ENCODE assay signal across 8 cellular contexts in the genomic region with DNA sequence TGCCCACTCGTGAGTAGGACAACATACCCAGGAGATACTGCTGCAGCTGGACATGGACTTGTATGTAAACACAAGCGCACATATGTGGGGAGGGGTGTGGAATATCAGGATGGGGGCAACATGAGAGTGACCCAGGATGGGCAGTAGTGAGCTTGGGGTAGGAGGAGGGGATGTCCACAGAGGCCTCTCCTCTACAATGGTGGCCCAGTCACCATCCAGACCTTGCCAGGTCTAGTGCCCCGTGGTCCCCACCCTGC. TPM values are rescaled to one million over a fixed set of nuclear protein-coding genes. Genes with fewer than 3 reads are reported as not detected.
DNase-seq lines count a peak whose midpoint lies in the region; ATAC-seq, FAIRE-seq and TF ChIP-seq lines count a peak whose summit lies in the region.

No MANE protein-coding gene starts in this region.

- intact Hi-C loops in HepG2 (cut with micrococcal nuclease; ENCODE audit: unreplicated experiment): loop anchor here (5.0 kb wide), 3 partner anchors 79 to 179 kb away; no protein-coding TSS in a partner anchor

- POLR2A ChIA-PET in HepG2 (lab: Yijun Ruan, JAX): interaction anchor here (1.2 to 1.7 kb wide), 3 partner anchors 40 to 63 kb away, joined by 4 to 8 read pairs (median 4); a partner anchor contains a TSS

- peaks cover 5% of the 10 kb centered on the region for H3K36me3 Mint-ChIP-seq in T-helper 2 cell treated with Interferon-gamma antibody and Interleukin-4, amounts not matched to agents 5 μg/mL and 100 μg/mL, for 36 hours (ENCODE audit: low read depth)
- peaks cover 10% of the 10 kb centered on the region for H3K36me3 Mint-ChIP-seq in astrocyte (ENCODE audit: low read depth, unreplicated experiment)

- no TSS peak for BruUV-seq in HepG2 (replicated peaks; lab: Mats Ljungman, UMichigan)

- DNase-seq in T-helper 2 cell treated with Interferon-gamma antibody and Interleukin-4, amounts not matched to agents 5 μg/mL and 100 μg/mL, for 36 hours (ENCODE audit: low spot score): no peak
- DNase-seq in T-helper 2 cell (no peak), astrocyte (ENCODE audit: low read depth) (no peak), HepG2 (ENCODE audit: low spot score) (no peak), NCI-H187 (lab: John Stamatoyannopoulos, UW) (no peak), RPMI8226 (no peak)

- H3K27ac Mint-ChIP-seq in T-helper 2 cell treated with Interferon-gamma antibody and Interleukin-4, amounts not matched to agents 5 μg/mL and 100 μg/mL, for 36 hours: no peak overlapping the region
- peak overlapping the region; percentile 66 for H3K27ac Mint-ChIP-seq in astrocyte (ENCODE audit: unreplicated experiment)

- H3K4me1 ChIP-seq in astrocyte (ENCODE audit: insufficient read depth, low read length) (peaks cover 51% of the 10 kb centered on the region), HepG2 (ENCODE audit: insufficient read depth, low read length) (peaks cover 62% of the 10 kb centered on the region)

- TF ChIP-seq CTCF in astrocyte (IDR thresholded peaks at IDR 0.05; ENCODE audit: insufficient read depth, low read depth, low read length) (no peak), HepG2 (CRISPR knock-in tag; IDR thresholded peaks at IDR 0.05) (no peak)

- CTCF ChIA-PET in HepG2 (lab: Yijun Ruan, JAX; ENCODE audit: low intra/inter-chr PET ratio, low total read pairs): no interaction called here

- TF ChIP-seq EP300 in HepG2 (IDR thresholded peaks at IDR 0.05; ENCODE audit: low read depth in 2 of 2, low read length in 2 of 2): no peak
- no peak for TF ChIP-seq EP300 in HepG2 (CRISPR knock-in tag; IDR thresholded peaks at IDR 0.05; ENCODE audit: borderline replicate concordance)

- WGBS in HepG2 (ENCODE audit: low lambda C conversion rate): 38% methylated on average over 2 of the region's 3 CpGs

- FAIRE-seq in astrocyte (lab: Jason Lieb, UNC) (no peak), HepG2 (lab: Jason Lieb, UNC) (no peak)

- H3K27me3 ChIP-seq in astrocyte (ENCODE audit: insufficient read depth, low read length): no peaks in the 10 kb centered on the region
- no peaks in the 10 kb centered on the region for H3K27me3 ChIP-seq in HepG2 (ENCODE audit: control insufficient read depth in 1 of 2, insufficient read depth in 2 of 2, low read length in 2 of 2)

- peak overlapping the region; percentile 52 for H3K27ac ChIP-seq in astrocyte (ENCODE audit: low read depth, low read length)
- H3K27ac ChIP-seq in HepG2 (ENCODE audit: extremely low read length, insufficient read depth, low read length): no peak overlapping the region
- H3K27ac ChIP-seq in temporal lobe (ENCODE audit: low read depth, low read length): peak overlapping the region; percentile 93

- in situ Hi-C loops in HepG2 (cut with HindIII; ENCODE audit: extremely low pct_ligation_motif_present, low pct_unique_long_range_greater_than_20kb): loop anchor here (5.0 kb wide), 1 partner anchor 94 kb away; no protein-coding TSS in a partner anchor

- H3K9me3 Mint-ChIP-seq in T-helper 2 cell treated with Interferon-gamma antibody and Interleukin-4, amounts not matched to agents 5 μg/mL and 100 μg/mL, for 36 hours: no peaks in the 10 kb centered on the region
- no peaks in the 10 kb centered on the region for H3K9me3 Mint-ChIP-seq in astrocyte (ENCODE audit: unreplicated experiment)

- peaks cover 10% of the 10 kb centered on the region for H3K4me1 Mint-ChIP-seq in T-helper 2 cell treated with Interferon-gamma antibody and Interleukin-4, amounts not matched to agents 5 μg/mL and 100 μg/mL, for 36 hours (ENCODE audit: low read depth)
- peaks cover 37% of the 10 kb centered on the region for H3K4me1 Mint-ChIP-seq in astrocyte (ENCODE audit: low read depth, unreplicated experiment)

- H3K9ac ChIP-seq in astrocyte (ENCODE audit: low read length) (peak overlapping the region; percentile 89), HepG2 (ENCODE audit: insufficient read depth, low read depth, low read length) (peak overlapping the region; percentile 80)

- no peak for TF ChIP-seq POLR2A in HepG2 (IDR thresholded peaks at IDR 0.05; ENCODE audit: insufficient read depth in 1 of 2, low read depth in 2 of 2, low read length in 2 of 2)

- H3K4me2 ChIP-seq in astrocyte (ENCODE audit: low read length) (peak overlapping the region; percentile 97), HepG2 (ENCODE audit: low read depth, low read length) (peak overlapping the region; percentile 90)

- ATAC-seq in HepG2 (peak; percentile 10), GM21576 (IDR thresholded peaks at IDR 0.05; ENCODE audit: unreplicated experiment) (no peak)

- peak overlapping the region; percentile 68 for H3K4me3 ChIP-seq in astrocyte (ENCODE audit: insufficient read depth, low read depth, low read length)
- peak overlapping the region; percentile 71 to 89 (median 83) for H3K4me3 ChIP-seq in HepG2 (replicated peaks in 1 of 3; ENCODE audit: insufficient read depth in 1 of 3, low read depth in 2 of 3, low read length in 3 of 3)

- H4K20me1 ChIP-seq in astrocyte (ENCODE audit: insufficient read depth, low read length): peaks cover 59% of the 10 kb centered on the region
- no peaks in the 10 kb centered on the region for H4K20me1 ChIP-seq in HepG2 (ENCODE audit: insufficient read depth, low read length)

- peaks cover 22% of the 10 kb centered on the region for H3K27me3 Mint-ChIP-seq in T-helper 2 cell treated with Interferon-gamma antibody and Interleukin-4, amounts not matched to agents 5 μg/mL and 100 μg/mL, for 36 hours (ENCODE audit: low read depth)
- no peaks in the 10 kb centered on the region for H3K27me3 Mint-ChIP-seq in astrocyte (ENCODE audit: low read depth, unreplicated experiment)

- H3K79me2 ChIP-seq in astrocyte (ENCODE audit: insufficient read depth, low read length) (peaks cover 57% of the 10 kb centered on the region), HepG2 (ENCODE audit: insufficient read depth, low read length) (peaks cover 7% of the 10 kb centered on the region)

- TF ChIP-seq RAD21 in HepG2 (CRISPR knock-in tag; IDR thresholded peaks at IDR 0.05): no peak

- peak overlapping the region; percentile 62 for H3K4me3 Mint-ChIP-seq in T-helper 2 cell treated with Interferon-gamma antibody and Interleukin-4, amounts not matched to agents 5 μg/mL and 100 μg/mL, for 36 hours
- H3K4me3 Mint-ChIP-seq in astrocyte (ENCODE audit: unreplicated experiment): peak overlapping the region; percentile 91

- H2AFZ ChIP-seq in astrocyte (ENCODE audit: low read depth, low read length) (peak overlapping the region; percentile 67), HepG2 (ENCODE audit: low read length) (no peak overlapping the region)

- no peaks in the 10 kb centered on the region for H3K9me3 ChIP-seq in astrocyte (ENCODE audit: insufficient read depth, low read depth, low read length)
- no peaks in the 10 kb centered on the region for H3K9me3 ChIP-seq in HepG2 (ENCODE audit: low read length)

- H3K36me3 ChIP-seq in astrocyte (ENCODE audit: insufficient read depth, low read length) (peaks cover 7% of the 10 kb centered on the region), HepG2 (replicated peaks in 1 of 2; ENCODE audit: control insufficient read depth in 1 of 2, insufficient read depth in 2 of 2, low read length in 2 of 2) (no peaks in the 10 kb centered on the region)

RNA-seq across cellular contexts. Expression of a gene that starts 0.3 kb away (rescaled TPM):
- total RNA-seq in astrocyte: 9.3 and 10.2 TPM in 2 replicates
- 1.4 and 3.1 TPM in 2 replicates for total RNA-seq in HepG2 (2016; rRNA removed; fragmentation: Illumina TruSeq; extraction: Trizol)
- total RNA-seq in HepG2 (2016; cell fraction: cytosol; rRNA removed; fragmentation: Illumina TruSeq; extraction: Trizol; ENCODE audit: low read depth): 0.20 and 0.44 TPM in 2 replicates
- total RNA-seq in HepG2 (2016; cell fraction: insoluble cytoplasmic fraction; rRNA removed; fragmentation: Illumina TruSeq; extraction: Trizol): 1.4 and 3.1 TPM in 2 replicates
- total RNA-seq in HepG2 (2016; cell fraction: membrane; rRNA removed; fragmentation: Illumina TruSeq; extraction: Trizol): 1.5 and 1.6 TPM in 2 replicates
- 2.9 and 3.4 TPM in 2 replicates for total RNA-seq in HepG2 (2016; cell fraction: nucleus; rRNA removed; fragmentation: Illumina TruSeq; extraction: Trizol)
- polyA plus RNA-seq in HepG2 (2011; rRNA removed): 1.5 and 2.4 TPM in 2 replicates
- 1.3 and 1.5 TPM in 2 replicates for polyA plus RNA-seq in HepG2 (2011; cell fraction: cytosol; rRNA removed)
- 5.0 and 5.4 TPM in 2 replicates for polyA plus RNA-seq in HepG2 (2011; cell fraction: nucleus; rRNA removed)
- 1.1 and 1.5 TPM in 2 replicates for polyA plus RNA-seq in HepG2 (2012)
- polyA plus RNA-seq in HepG2 (2016; cell fraction: cytosol; fragmentation: Illumina TruSeq; extraction: Trizol; ENCODE audit: low read depth): 0.19 and 0.20 TPM in 2 replicates
- polyA plus RNA-seq in HepG2 (2016; cell fraction: insoluble cytoplasmic fraction; fragmentation: Illumina TruSeq; extraction: Trizol; ENCODE audit: low read depth): 1.4 and 1.5 TPM in 2 replicates
- polyA plus RNA-seq in HepG2 (2016; cell fraction: membrane; fragmentation: Illumina TruSeq; extraction: Trizol; ENCODE audit: low read depth): 0.82 and 1.3 TPM in 2 replicates
- 2.3 and 3.8 TPM in 2 replicates for polyA plus RNA-seq in HepG2 (2016; cell fraction: nucleus; fragmentation: Illumina TruSeq; extraction: Trizol; ENCODE audit: insufficient read depth, low read depth)
- 7.3 and 12.7 TPM in 2 replicates for polyA minus RNA-seq in HepG2 (2011; rRNA and poly(A)+ RNA removed; ENCODE audit: low replicate concordance)
- polyA minus RNA-seq in HepG2 (2011; cell fraction: cytosol; rRNA and poly(A)+ RNA removed): 1.7 and 1.8 TPM in 2 replicates
- 4.7 and 5.2 TPM in 2 replicates for polyA minus RNA-seq in HepG2 (2011; cell fraction: nucleus; rRNA and poly(A)+ RNA removed)
- total RNA-seq in temporal lobe: 14.0 TPM

RNA-seq across cellular contexts. Expression of a gene that starts 32.1 kb away (rescaled TPM):
- not detected in 2 replicates for total RNA-seq in astrocyte
- total RNA-seq in HepG2 (2016; rRNA removed; fragmentation: Illumina TruSeq; extraction: Trizol): not detected in 2 replicates
- not detected in 2 replicates for total RNA-seq in HepG2 (2016; cell fraction: cytosol; rRNA removed; fragmentation: Illumina TruSeq; extraction: Trizol; ENCODE audit: low read depth)
- not detected in 2 replicates for total RNA-seq in HepG2 (2016; cell fraction: insoluble cytoplasmic fraction; rRNA removed; fragmentation: Illumina TruSeq; extraction: Trizol)
- not detected in 2 replicates for total RNA-seq in HepG2 (2016; cell fraction: membrane; rRNA removed; fragmentation: Illumina TruSeq; extraction: Trizol)
- total RNA-seq in HepG2 (2016; cell fraction: nucleus; rRNA removed; fragmentation: Illumina TruSeq; extraction: Trizol): not detected in 2 replicates
- not detected in 2 replicates for polyA plus RNA-seq in HepG2 (2011; rRNA removed)
- not detected in 2 replicates for polyA plus RNA-seq in HepG2 (2011; cell fraction: cytosol; rRNA removed)
- not detected in 2 replicates for polyA plus RNA-seq in HepG2 (2011; cell fraction: nucleus; rRNA removed)
- not detected in 2 replicates for polyA plus RNA-seq in HepG2 (2012)
- not detected in 2 replicates for polyA plus RNA-seq in HepG2 (2016; cell fraction: cytosol; fragmentation: Illumina TruSeq; extraction: Trizol; ENCODE audit: low read depth)
- not detected in 2 replicates for polyA plus RNA-seq in HepG2 (2016; cell fraction: insoluble cytoplasmic fraction; fragmentation: Illumina TruSeq; extraction: Trizol; ENCODE audit: low read depth)
- polyA plus RNA-seq in HepG2 (2016; cell fraction: membrane; fragmentation: Illumina TruSeq; extraction: Trizol; ENCODE audit: low read depth): not detected in 2 replicates
- not detected in 2 replicates for polyA plus RNA-seq in HepG2 (2016; cell fraction: nucleus; fragmentation: Illumina TruSeq; extraction: Trizol; ENCODE audit: insufficient read depth, low read depth)
- polyA minus RNA-seq in HepG2 (2011; rRNA and poly(A)+ RNA removed; ENCODE audit: low replicate concordance): 0.12 TPM in 1 of 2 replicates, not detected in the other
- polyA minus RNA-seq in HepG2 (2011; cell fraction: cytosol; rRNA and poly(A)+ RNA removed): not detected in 2 replicates
- not detected in 2 replicates for polyA minus RNA-seq in HepG2 (2011; cell fraction: nucleus; rRNA and poly(A)+ RNA removed)
- not detected for total RNA-seq in temporal lobe

RNA-seq across cellular contexts. Expression of a gene that starts 49.4 kb away (rescaled TPM):
- total RNA-seq in astrocyte (not detected in 2 replicates), HepG2 (2016; rRNA removed; fragmentation: Illumina TruSeq; extraction: Trizol) (not detected in 2 replicates), temporal lobe (not detected)
- total RNA-seq in HepG2 (2016; cell fraction: cytosol; rRNA removed; fragmentation: Illumina TruSeq; extraction: Trizol; ENCODE audit: low read depth): not detected in 2 replicates
- not detected in 2 replicates for total RNA-seq in HepG2 (2016; cell fraction: insoluble cytoplasmic fraction; rRNA removed; fragmentation: Illumina TruSeq; extraction: Trizol)
- not detected in 2 replicates for total RNA-seq in HepG2 (2016; cell fraction: membrane; rRNA removed; fragmentation: Illumina TruSeq; extraction: Trizol)
- 0.62 TPM in 1 of 2 replicates, not detected in the other for total RNA-seq in HepG2 (2016; cell fraction: nucleus; rRNA removed; fragmentation: Illumina TruSeq; extraction: Trizol)
- polyA plus RNA-seq in HepG2 (2011; rRNA removed): 0.04 and 0.26 TPM in 2 replicates
- polyA plus RNA-seq in HepG2 (2011; cell fraction: cytosol; rRNA removed): 0.08 TPM in 2 replicates
- polyA plus RNA-seq in HepG2 (2011; cell fraction: nucleus; rRNA removed): 0.74 and 1.2 TPM in 2 replicates
- not detected in 2 replicates for polyA plus RNA-seq in HepG2 (2012)
- not detected in 2 replicates for polyA plus RNA-seq in HepG2 (2016; cell fraction: cytosol; fragmentation: Illumina TruSeq; extraction: Trizol; ENCODE audit: low read depth)
- polyA plus RNA-seq in HepG2 (2016; cell fraction: insoluble cytoplasmic fraction; fragmentation: Illumina TruSeq; extraction: Trizol; ENCODE audit: low read depth): not detected in 2 replicates
- not detected in 2 replicates for polyA plus RNA-seq in HepG2 (2016; cell fraction: membrane; fragmentation: Illumina TruSeq; extraction: Trizol; ENCODE audit: low read depth)
- polyA plus RNA-seq in HepG2 (2016; cell fraction: nucleus; fragmentation: Illumina TruSeq; extraction: Trizol; ENCODE audit: insufficient read depth, low read depth): not detected in 2 replicates
- not detected in 2 replicates for polyA minus RNA-seq in HepG2 (2011; rRNA and poly(A)+ RNA removed; ENCODE audit: low replicate concordance)
- not detected in 2 replicates for polyA minus RNA-seq in HepG2 (2011; cell fraction: cytosol; rRNA and poly(A)+ RNA removed)
- 0.62 TPM in 1 of 2 replicates, not detected in the other for polyA minus RNA-seq in HepG2 (2011; cell fraction: nucleus; rRNA and poly(A)+ RNA removed)

RNA-seq across cellular contexts. Expression of a gene that starts 52.7 kb away (rescaled TPM):
- total RNA-seq in astrocyte (58.9 and 70.3 TPM in 2 replicates), HepG2 (2016; rRNA removed; fragmentation: Illumina TruSeq; extraction: Trizol) (24.9 and 59.6 TPM in 2 replicates), temporal lobe (93.7 TPM)
- 14.8 and 15.5 TPM in 2 replicates for total RNA-seq in HepG2 (2016; cell fraction: cytosol; rRNA removed; fragmentation: Illumina TruSeq; extraction: Trizol; ENCODE audit: low read depth)
- total RNA-seq in HepG2 (2016; cell fraction: insoluble cytoplasmic fraction; rRNA removed; fragmentation: Illumina TruSeq; extraction: Trizol): 23.0 and 60.3 TPM in 2 replicates
- 11.2 and 12.9 TPM in 2 replicates for total RNA-seq in HepG2 (2016; cell fraction: membrane; rRNA removed; fragmentation: Illumina TruSeq; extraction: Trizol)
- total RNA-seq in HepG2 (2016; cell fraction: nucleus; rRNA removed; fragmentation: Illumina TruSeq; extraction: Trizol): 180 and 195 TPM in 2 replicates
- polyA plus RNA-seq in HepG2 (2011; rRNA removed): 35.0 and 41.3 TPM in 2 replicates
- polyA plus RNA-seq in HepG2 (2011; cell fraction: cytosol; rRNA removed): 3.9 and 5.3 TPM in 2 replicates
- polyA plus RNA-seq in HepG2 (2011; cell fraction: nucleus; rRNA removed): 102 and 127 TPM in 2 replicates
- polyA plus RNA-seq in HepG2 (2012): 39.9 and 52.7 TPM in 2 replicates
- 0.61 and 0.64 TPM in 2 replicates for polyA plus RNA-seq in HepG2 (2016; cell fraction: cytosol; fragmentation: Illumina TruSeq; extraction: Trizol; ENCODE audit: low read depth)
- polyA plus RNA-seq in HepG2 (2016; cell fraction: insoluble cytoplasmic fraction; fragmentation: Illumina TruSeq; extraction: Trizol; ENCODE audit: low read depth): 14.4 and 15.0 TPM in 2 replicates
- 2.1 and 2.2 TPM in 2 replicates for polyA plus RNA-seq in HepG2 (2016; cell fraction: membrane; fragmentation: Illumina TruSeq; extraction: Trizol; ENCODE audit: low read depth)
- 227 and 250 TPM in 2 replicates for polyA plus RNA-seq in HepG2 (2016; cell fraction: nucleus; fragmentation: Illumina TruSeq; extraction: Trizol; ENCODE audit: insufficient read depth, low read depth)
- polyA minus RNA-seq in HepG2 (2011; rRNA and poly(A)+ RNA removed; ENCODE audit: low replicate concordance): 26.3 and 26.4 TPM in 2 replicates
- polyA minus RNA-seq in HepG2 (2011; cell fraction: cytosol; rRNA and poly(A)+ RNA removed): 7.3 and 10.2 TPM in 2 replicates
- polyA minus RNA-seq in HepG2 (2011; cell fraction: nucleus; rRNA and poly(A)+ RNA removed): 385 and 392 TPM in 2 replicates
